23 cellular contexts compared by ENCODE assay signal in genomic region chrX:97429101-97429500, GRCh38.
"Had no signal": no experiment of that assay in that cellular context is flagged by ENCODE, and none has a peak within 500 bp of the region (broad histone marks: within the 10 kb centered on the region; RNA-seq: fewer than 3 reads in every experiment).

No MANE protein-coding gene starts in this region.

- DNase-seq: Karpas-422, KG1, MG63, NCI-H1092, NCI-H1105 treated with DMSO at 0.1 percent for 48 hours, NCI-H1436, NCI-H1694, NCI-H187 treated with DMSO at 0.1 percent for 48 hours, NCI-H2029 treated with DMSO at 0.1 percent for 48 hours, NCI-H2171 treated with DMSO at 0.1 percent for 48 hours, NCI-H345, NCI-H446 treated with DMSO at 0.1 percent for 48 hours, NCI-H510A treated with DMSO at 0.1 percent for 48 hours, NCI-H526 treated with DMSO at 0.1 percent for 48 hours, NCI-H774, Right ventricle myocardium superior, RPMI8226, SIG-M5 had no signal

- FAIRE-seq: HTR-8/SVneo, RCC 7860 had no signal

- H3K36me3 ChIP-seq: MG63, SJSA1 had no signal

- H3K27ac ChIP-seq: HL-60, SJSA1, SK-N-MC had no signal

- H3K4me1 ChIP-seq: SJSA1 had no signal

- H3K4me3 ChIP-seq: MG63, SJSA1, SK-N-MC had no signal

- H3K27me3 ChIP-seq: MG63, SJSA1 had no signal

- H3K9me3 ChIP-seq: MG63, SJSA1 had no signal
